In genomic region chr12:8948711-8949524, GRCh38 we compare ENCODE assay signal across 8 cellular contexts. TPM values are rescaled to one million over a fixed set of nuclear protein-coding genes. Genes with fewer than 3 reads are reported as not detected.
DNase-seq lines count a peak whose midpoint lies in the region; ATAC-seq and TF ChIP-seq lines count a peak whose summit lies in the region.

No MANE protein-coding gene starts in this region.

- H3K14ac ChIP-seq in H9 (ENCODE audit: insufficient read depth, low read length), result peak overlapping the region; percentile 42; the same call in 1 of the 2 replicates

- H3K79me2 ChIP-seq in H9 (ENCODE audit: insufficient read depth, low read length), result peaks cover 14% of the 10 kb centered on the region

- no peak overlapping the region for H3K56ac ChIP-seq in H9 (ENCODE audit: insufficient read length, low read depth, low read length)

- no peaks in the 10 kb centered on the region for H4K20me1 ChIP-seq in H9 (ENCODE audit: control insufficient read depth, insufficient read depth, insufficient read length)

- no peak overlapping the region for H2BK15ac ChIP-seq in H9 (ENCODE audit: low read depth, low read length)

- POLR2A ChIA-PET in activated CD4-positive, alpha-beta memory T cell treated with anti-CD3 and anti-CD28 coated beads, Interleukin-2, amount 10 ng/mL, durations not matched to agents 7 days and 5 days (lab: Charles Lee), result interaction anchor here (0.8 to 4.7 kb wide), 14 partner anchors 12 to 101 kb away, joined by 3 to 70 read pairs (median 10); partner anchors contain the start of gene PHC1

- H3K9me3 Mint-ChIP-seq in activated CD8-positive, alpha-beta memory T cell treated with anti-CD3 and anti-CD28 coated beads, Interleukin-2, amount 10 ng/mL, durations not matched to agents 7 days and 5 days (ENCODE audit: low read depth), result peaks cover 10% of the 10 kb centered on the region
- peaks cover 9% of the 10 kb centered on the region in 2 experiments for H3K9me3 Mint-ChIP-seq in H9
- H3K9me3 Mint-ChIP-seq in activated CD4-positive, alpha-beta memory T cell treated with anti-CD3 and anti-CD28 coated beads, Interleukin-2, amount 10 ng/mL, durations not matched to agents 7 days and 5 days, result peaks cover 9% of the 10 kb centered on the region

- no peak overlapping the region for H2AK5ac ChIP-seq in H9 (ENCODE audit: insufficient read length, low read length)

- H2AFZ ChIP-seq in H9 (ENCODE audit: low read length) (no peak overlapping the region), neuron (ENCODE audit: low read depth, low read length) (peak overlapping the region; percentile 99)

- H4K91ac ChIP-seq in H9 (ENCODE audit: insufficient read length, low read depth, low read length), result no peak overlapping the region

- ATAC-seq in activated CD8-positive, alpha-beta memory T cell treated with anti-CD3 and anti-CD28 coated beads, Interleukin-2, amount 10 ng/mL, durations not matched to agents 7 days and 5 days, result peak; percentile 34

- H3K27me3 Mint-ChIP-seq in activated CD8-positive, alpha-beta memory T cell treated with anti-CD3 and anti-CD28 coated beads, Interleukin-2, amount 10 ng/mL, durations not matched to agents 7 days and 5 days, result no peaks in the 10 kb centered on the region
- no peaks in the 10 kb centered on the region; the same call in 1 of the 2 replicates for H3K27me3 Mint-ChIP-seq in H9 (ENCODE audit: low read depth)
- H3K27me3 Mint-ChIP-seq in activated CD4-positive, alpha-beta memory T cell treated with anti-CD3 and anti-CD28 coated beads, Interleukin-2, amount 10 ng/mL, durations not matched to agents 7 days and 5 days, result no peaks in the 10 kb centered on the region

- no peak overlapping the region for H4K5ac ChIP-seq in H9 (ENCODE audit: insufficient read length, low read depth, low read length)

- no peak overlapping the region for H4K8ac ChIP-seq in H9 (replicated peaks; ENCODE audit: insufficient read length, low read depth, low read length)

- H3K4me2 ChIP-seq in H9 (ENCODE audit: insufficient read depth, insufficient read length, low read length), result peak overlapping the region; percentile 98

- no peaks in the 10 kb centered on the region for H3K27me3 ChIP-seq in H9 (ENCODE audit: insufficient read depth, low read length)
- H3K27me3 ChIP-seq in neuron (ENCODE audit: insufficient read depth, low read length), result no peaks in the 10 kb centered on the region

- H2BK20ac ChIP-seq in H9 (ENCODE audit: low read depth, low read length, poor library complexity, severe bottlenecking), result no peak overlapping the region

- peaks cover 50% of the 10 kb centered on the region for H3K4me1 Mint-ChIP-seq in activated CD8-positive, alpha-beta memory T cell treated with anti-CD3 and anti-CD28 coated beads, Interleukin-2, amount 10 ng/mL, durations not matched to agents 7 days and 5 days
- H3K4me1 Mint-ChIP-seq in H9, result peaks cover 12 to 24% of the 10 kb centered on the region in 2 experiments
- H3K4me1 Mint-ChIP-seq in activated CD4-positive, alpha-beta memory T cell treated with anti-CD3 and anti-CD28 coated beads, Interleukin-2, amount 10 ng/mL, durations not matched to agents 7 days and 5 days, result peaks cover 59% of the 10 kb centered on the region

- no peaks in the 10 kb centered on the region for H3K4me1 ChIP-seq in H9 (ENCODE audit: insufficient read depth, low read length)
- peaks cover 15% of the 10 kb centered on the region for H3K4me1 ChIP-seq in neuron (ENCODE audit: insufficient read depth, low read length)

- H3K36me3 Mint-ChIP-seq in activated CD8-positive, alpha-beta memory T cell treated with anti-CD3 and anti-CD28 coated beads, Interleukin-2, amount 10 ng/mL, durations not matched to agents 7 days and 5 days, result peaks cover 37% of the 10 kb centered on the region
- H3K36me3 Mint-ChIP-seq in H9 (ENCODE audit: insufficient read depth in 1 of 3, low read depth in 3 of 3), result peaks cover 11 to 50% (median 42%) of the 10 kb centered on the region in 3 experiments
- H3K36me3 Mint-ChIP-seq in activated CD4-positive, alpha-beta memory T cell treated with anti-CD3 and anti-CD28 coated beads, Interleukin-2, amount 10 ng/mL, durations not matched to agents 7 days and 5 days (ENCODE audit: low read depth), result peaks cover 52% of the 10 kb centered on the region

- H3K9me3 ChIP-seq in H9 (ENCODE audit: control insufficient read depth, low read depth, low read length), result peaks cover 12% of the 10 kb centered on the region
- H3K9me3 ChIP-seq in neuron (ENCODE audit: low read length), result peaks cover 6% of the 10 kb centered on the region

- H3K4me3 Mint-ChIP-seq in activated CD8-positive, alpha-beta memory T cell treated with anti-CD3 and anti-CD28 coated beads, Interleukin-2, amount 10 ng/mL, durations not matched to agents 7 days and 5 days, result peak overlapping the region; percentile 98
- H3K4me3 Mint-ChIP-seq in H9, result peak overlapping the region; percentile 98 to 99
- H3K4me3 Mint-ChIP-seq in activated CD4-positive, alpha-beta memory T cell treated with anti-CD3 and anti-CD28 coated beads, Interleukin-2, amount 10 ng/mL, durations not matched to agents 7 days and 5 days, result peak overlapping the region; percentile 99

- no peak overlapping the region for H3T11ph ChIP-seq in H9 (ENCODE audit: low read length)

- peak overlapping the region; percentile 87 for H3K9ac ChIP-seq in H9 (ENCODE audit: extremely low read depth, insufficient read length, low read length)

- no peak overlapping the region for H2BK120ac ChIP-seq in H9 (ENCODE audit: low read depth, low read length, poor library complexity, severe bottlenecking)

- H3K18ac ChIP-seq in H9 (ENCODE audit: insufficient read length, low read depth, low read length), result peak overlapping the region; percentile 18

- H2BK12ac ChIP-seq in H9 (ENCODE audit: insufficient read length, low read depth, low read length), result no peak overlapping the region

- TF ChIP-seq CTCF in H9 (conservative IDR thresholded peaks at IDR 0.05) (no peak), LNCaP clone FGC (IDR thresholded peaks at IDR 0.05; ENCODE audit: control insufficient read depth, extremely low read depth, insufficient read depth) (no peak), fibroblast of the aortic adventitia (IDR thresholded peaks at IDR 0.05; ENCODE audit: insufficient read depth, low read length) (no peak)

- no peak overlapping the region for H3K4ac ChIP-seq in H9 (ENCODE audit: low read depth, low read length)

- H2BK5ac ChIP-seq in H9 (ENCODE audit: insufficient read length, low read length), result no peak overlapping the region

- H3K27ac ChIP-seq in H9 (ENCODE audit: insufficient read length, low read depth, low read length), result no peak overlapping the region

- peaks cover 14% of the 10 kb centered on the region for H3K23me2 ChIP-seq in H9 (ENCODE audit: insufficient read length, low read depth, low read length, poor library complexity, severe bottlenecking)

- H3K4me3 ChIP-seq in LNCaP clone FGC (ENCODE audit: low read depth, low read length) (peak overlapping the region; percentile 88), fibroblast of the aortic adventitia (ENCODE audit: low read depth, low read length) (peak overlapping the region; percentile 98), neuron (ENCODE audit: low read length) (peak overlapping the region; percentile 96)

- CTCF ChIA-PET in activated CD8-positive, alpha-beta memory T cell treated with anti-CD3 and anti-CD28 coated beads, Interleukin-2, amount 10 ng/mL, durations not matched to agents 7 days and 5 days (lab: Charles Lee), result interaction anchor here (0.7 to 10.1 kb wide), 14 partner anchors 10 to 291 kb away, joined by 3 to 101 read pairs (median 6); partner anchors contain the start of gene PHC1
- CTCF ChIA-PET in activated CD4-positive, alpha-beta memory T cell treated with anti-CD3 and anti-CD28 coated beads, Interleukin-2, amount 10 ng/mL, durations not matched to agents 7 days and 5 days (lab: Charles Lee), result interaction anchor here (0.7 to 8.1 kb wide), 25 partner anchors 14 to 415 kb away, joined by 3 to 162 read pairs (median 5); partner anchors contain the start of gene PHC1

- peak; percentile 48 for DNase-seq in activated CD8-positive, alpha-beta memory T cell treated with anti-CD3 and anti-CD28 coated beads, Interleukin-2, amount 10 ng/mL, durations not matched to agents 7 days and 5 days
- DNase-seq in activated CD8-positive, alpha-beta memory T cell treated with anti-CD3 and anti-CD28 coated beads for 24 hours, result no peak
- DNase-seq in H9 (peak; percentile 36), LNCaP clone FGC (ENCODE audit: low read depth) (peak; percentile 18), fibroblast of the aortic adventitia (ENCODE audit: low read depth) (peak; percentile 36), NCI-H1436 (lab: John Stamatoyannopoulos, UW) (no peak)
- peak; percentile 27 for DNase-seq in activated CD4-positive, alpha-beta memory T cell treated with anti-CD3 and anti-CD28 coated beads, Interleukin-2, amount 10 ng/mL, durations not matched to agents 7 days and 5 days

- WGBS in H9 (ENCODE audit: extremely low coverage, insufficient read length, low lambda C conversion rate), result no CpG with 5 or more reads among the region's 24 CpGs

- peaks cover 5% of the 10 kb centered on the region for H3K79me1 ChIP-seq in H9 (ENCODE audit: insufficient read depth, low read depth, low read length, poor library complexity, severe bottlenecking)

- no peak overlapping the region for H3K23ac ChIP-seq in H9 (ENCODE audit: insufficient read length, low read depth, low read length)

- H3K27ac Mint-ChIP-seq in activated CD8-positive, alpha-beta memory T cell treated with anti-CD3 and anti-CD28 coated beads, Interleukin-2, amount 10 ng/mL, durations not matched to agents 7 days and 5 days, result peak overlapping the region; percentile 92
- H3K27ac Mint-ChIP-seq in H9, result peak overlapping the region; percentile 97 to 99 (median 97)
- H3K27ac Mint-ChIP-seq in activated CD4-positive, alpha-beta memory T cell treated with anti-CD3 and anti-CD28 coated beads, Interleukin-2, amount 10 ng/mL, durations not matched to agents 7 days and 5 days, result peak overlapping the region; percentile 87

- peaks cover 27% of the 10 kb centered on the region for H3K36me3 ChIP-seq in neuron (ENCODE audit: insufficient read depth, low read length)

RNA-seq across cellular contexts. Expression of gene M6PR, which starts 0.5 kb away (rescaled TPM):
- 100 to 1,000 TPM; 182 to 206 TPM for total RNA-seq in activated CD8-positive, alpha-beta memory T cell treated with anti-CD3 and anti-CD28 coated beads, Interleukin-2, amount 10 ng/mL, durations not matched to agents 7 days and 5 days
- 153 and 163 TPM in 2 replicates for total RNA-seq in H9 (2021)
- 100 to 1,000 TPM; 210 to 211 TPM for total RNA-seq in activated CD4-positive, alpha-beta memory T cell treated with anti-CD3 and anti-CD28 coated beads, Interleukin-2, amount 10 ng/mL, durations not matched to agents 7 days and 5 days
- total RNA-seq in fibroblast of the aortic adventitia (ENCODE audit: low replicate concordance), result 92.1 and 329 TPM in 2 replicates

RNA-seq across cellular contexts. Expression of gene PHC1, which starts 34.6 kb away (rescaled TPM):
- 1 to 10 TPM; 5.1 to 9.2 TPM for total RNA-seq in activated CD8-positive, alpha-beta memory T cell treated with anti-CD3 and anti-CD28 coated beads, Interleukin-2, amount 10 ng/mL, durations not matched to agents 7 days and 5 days
- total RNA-seq in H9 (2021) (558 and 568 TPM in 2 replicates), fibroblast of the aortic adventitia (ENCODE audit: low replicate concordance) (27.6 and 31.6 TPM in 2 replicates)
- total RNA-seq in activated CD4-positive, alpha-beta memory T cell treated with anti-CD3 and anti-CD28 coated beads, Interleukin-2, amount 10 ng/mL, durations not matched to agents 7 days and 5 days, result 10 to 100 TPM; 16.1 to 17.1 TPM

RNA-seq across cellular contexts. Expression of gene KLRG1, which starts 40.4 kb away (rescaled TPM):
- 1 to 10 TPM; 4.3 to 5.6 TPM for total RNA-seq in activated CD8-positive, alpha-beta memory T cell treated with anti-CD3 and anti-CD28 coated beads, Interleukin-2, amount 10 ng/mL, durations not matched to agents 7 days and 5 days
- total RNA-seq in H9 (2021) (2.1 and 2.5 TPM in 2 replicates), fibroblast of the aortic adventitia (ENCODE audit: low replicate concordance) (1.2 TPM in 1 of 2 replicates, not detected in the other)
- 10 to 100 TPM; 12.8 to 13.3 TPM for total RNA-seq in activated CD4-positive, alpha-beta memory T cell treated with anti-CD3 and anti-CD28 coated beads, Interleukin-2, amount 10 ng/mL, durations not matched to agents 7 days and 5 days

Comparison
In these comparisons a context has a peak if more than half of its experiments do, and no peak if none do; other contexts are left out.
1. DNase-seq: peak in activated CD8-positive, alpha-beta memory T cell treated with anti-CD3 and anti-CD28 coated beads, Interleukin-2, amount 10 ng/mL, durations not matched to agents 7 days and 5 days (single experiment), H9 (single experiment), LNCaP clone FGC (single experiment), activated CD4-positive, alpha-beta memory T cell treated with anti-CD3 and anti-CD28 coated beads, Interleukin-2, amount 10 ng/mL, durations not matched to agents 7 days and 5 days (single experiment) and fibroblast of the aortic adventitia (single experiment); none in activated CD8-positive, alpha-beta memory T cell treated with anti-CD3 and anti-CD28 coated beads for 24 hours (single experiment) and NCI-H1436 (single experiment).
2. RNA of gene PHC1, which starts 34.6 kb away (total RNA-seq): 558 to 568 TPM in H9; 27.6 to 31.6 TPM in fibroblast of the aortic adventitia, 16.1 to 17.1 TPM in activated CD4-positive, alpha-beta memory T cell treated with anti-CD3 and anti-CD28 coated beads, Interleukin-2, amount 10 ng/mL, durations not matched to agents 7 days and 5 days and 5.1 to 9.2 TPM in activated CD8-positive, alpha-beta memory T cell treated with anti-CD3 and anti-CD28 coated beads, Interleukin-2, amount 10 ng/mL, durations not matched to agents 7 days and 5 days; every median in the first group is over 10 times any median in the second.
3. Peak in every context shown above with its lines, with median percentiles within 50 percentile points of each other: H3K27ac Mint-ChIP-seq, H3K4me3 Mint-ChIP-seq and H3K4me3 ChIP-seq.